Comparison of ENCODE assay signal across 9 cellular contexts in genomic region chr17:42780816-42781638, GRCh38. TPM values are rescaled to one million over a fixed set of nuclear protein-coding genes. Genes with fewer than 3 reads are reported as not detected.
DNase-seq lines count a peak whose midpoint lies in the region; ATAC-seq and TF ChIP-seq lines count a peak whose summit lies in the region.
"Had no signal": no experiment of that assay in that cellular context is flagged by ENCODE, and none has a peak within 500 bp of the region (broad histone marks: within the 10 kb centered on the region; RNA-seq: fewer than 3 reads in every experiment).

No MANE protein-coding gene starts in this region.

- H3K27ac ChIP-seq in HUES6 (ENCODE audit: low read depth, low read length) = no peak overlapping the region

- ATAC-seq in naive B cell (ENCODE audit: low read depth in 2 of 2) (peak in 1 of 2 donors; percentile 34), GM18498 (IDR thresholded peaks at IDR 0.05; ENCODE audit: unreplicated experiment) (no peak)

- peak; percentile 15 for TF ChIP-seq POLR2A in erythroblast (IDR thresholded peaks at IDR 0.05; ENCODE audit: low read length)

- H3K9ac ChIP-seq in HUES6 (ENCODE audit: low read length) = peak overlapping the region; percentile 65

- peak overlapping the region; percentile 83 for H3K4me3 ChIP-seq in HUES6 (ENCODE audit: low read depth, low read length)

- no peaks in the 10 kb centered on the region for H3K9me3 ChIP-seq in HUES6 (ENCODE audit: control insufficient read depth, insufficient read depth, low read depth, low read length)

- H3K36me3 ChIP-seq in HUES6 (ENCODE audit: control insufficient read depth, insufficient read depth, low read length) = peaks cover 28% of the 10 kb centered on the region

- peaks cover 26 to 44% (median 37%) of the 10 kb centered on the region in 3 donors for H3K4me1 Mint-ChIP-seq in naive B cell
- H3K4me1 Mint-ChIP-seq in T-helper 2 cell treated with Interferon-gamma antibody and Interleukin-4, amounts not matched to agents 5 μg/mL and 100 μg/mL, for 36 hours (ENCODE audit: low read depth) = peaks cover 3% of the 10 kb centered on the region

- H3K4me1 ChIP-seq in HUES6 (ENCODE audit: control insufficient read depth, insufficient read depth, low read length) = peaks cover 27% of the 10 kb centered on the region

- peaks cover 40% of the 10 kb centered on the region for H3K27me3 ChIP-seq in HUES6 (ENCODE audit: control insufficient read depth, insufficient read depth, low read length)

- peaks cover 33 to 62% (median 55%) of the 10 kb centered on the region in 3 donors for H3K27me3 Mint-ChIP-seq in naive B cell
- peaks cover 52% of the 10 kb centered on the region for H3K27me3 Mint-ChIP-seq in T-helper 2 cell treated with Interferon-gamma antibody and Interleukin-4, amounts not matched to agents 5 μg/mL and 100 μg/mL, for 36 hours (ENCODE audit: low read depth)

- peaks cover 11 to 31% of the 10 kb centered on the region in 2 donors for H3K36me3 Mint-ChIP-seq in naive B cell
- H3K36me3 Mint-ChIP-seq in T-helper 2 cell treated with Interferon-gamma antibody and Interleukin-4, amounts not matched to agents 5 μg/mL and 100 μg/mL, for 36 hours (ENCODE audit: low read depth) = peaks cover 20% of the 10 kb centered on the region

- DNase-seq in AG08395 (ENCODE audit: low spot score) (peak; percentile 12), erythroblast (lab: John Stamatoyannopoulos, UW) (no peak), naive B cell (no peak), NCI-H1105 (lab: John Stamatoyannopoulos, UW) (no peak), anterior cingulate cortex (lab: John Stamatoyannopoulos, UW) (no peak)
- DNase-seq in T-helper 2 cell treated with Interferon-gamma antibody and Interleukin-4, amounts not matched to agents 5 μg/mL and 100 μg/mL, for 36 hours (ENCODE audit: low spot score) = no peak
- DNase-seq: GOT3 had no signal

- H3K4me3 Mint-ChIP-seq in naive B cell = peak overlapping the region in 7 of 8 donors; percentile 19 to 83 (median 60)
- no peak overlapping the region for H3K4me3 Mint-ChIP-seq in T-helper 2 cell treated with Interferon-gamma antibody and Interleukin-4, amounts not matched to agents 5 μg/mL and 100 μg/mL, for 36 hours

- peaks cover 0 to 4% (median 0%) of the 10 kb centered on the region in 7 donors for H3K9me3 Mint-ChIP-seq in naive B cell
- no peaks in the 10 kb centered on the region for H3K9me3 Mint-ChIP-seq in T-helper 2 cell treated with Interferon-gamma antibody and Interleukin-4, amounts not matched to agents 5 μg/mL and 100 μg/mL, for 36 hours

- no peak overlapping the region for H3K27ac Mint-ChIP-seq in naive B cell
- no peak overlapping the region for H3K27ac Mint-ChIP-seq in T-helper 2 cell treated with Interferon-gamma antibody and Interleukin-4, amounts not matched to agents 5 μg/mL and 100 μg/mL, for 36 hours

RNA-seq across cellular contexts. Expression of gene WNK4, which starts 0.6 kb away (rescaled TPM):
- under 1 TPM in 1 of 6 donors, not detected in 5; 0.10 TPM for polyA plus RNA-seq in naive B cell (ENCODE audit: low read depth in 6 of 6)

RNA-seq across cellular contexts. Expression of gene VPS25, which starts 7.8 kb away (rescaled TPM):
- 10 to 100 TPM; 44.3 to 61.0 (median 56.5) TPM for polyA plus RNA-seq in naive B cell (ENCODE audit: low read depth in 6 of 6)

RNA-seq across cellular contexts. Expression of gene COA3, which starts 17.5 kb away (rescaled TPM):
- 100 to 1,000 TPM; 117 to 157 (median 133) TPM for polyA plus RNA-seq in naive B cell (ENCODE audit: low read depth in 6 of 6)

RNA-seq across cellular contexts. Expression of gene CNTD1, which starts 17.6 kb away (rescaled TPM):
- polyA plus RNA-seq in naive B cell (ENCODE audit: low read depth in 6 of 6) = under 1 TPM in 5 of 6 donors, not detected in 1; 0.17 to 0.74 (median 0.70) TPM

RNA-seq across cellular contexts. Expression of gene RAMP2, which starts 20.0 kb away (rescaled TPM):
- not detected for polyA plus RNA-seq in naive B cell (ENCODE audit: low read depth in 6 of 6)
